ENCODE assay signal across 1 cellular context in the genomic region with DNA sequence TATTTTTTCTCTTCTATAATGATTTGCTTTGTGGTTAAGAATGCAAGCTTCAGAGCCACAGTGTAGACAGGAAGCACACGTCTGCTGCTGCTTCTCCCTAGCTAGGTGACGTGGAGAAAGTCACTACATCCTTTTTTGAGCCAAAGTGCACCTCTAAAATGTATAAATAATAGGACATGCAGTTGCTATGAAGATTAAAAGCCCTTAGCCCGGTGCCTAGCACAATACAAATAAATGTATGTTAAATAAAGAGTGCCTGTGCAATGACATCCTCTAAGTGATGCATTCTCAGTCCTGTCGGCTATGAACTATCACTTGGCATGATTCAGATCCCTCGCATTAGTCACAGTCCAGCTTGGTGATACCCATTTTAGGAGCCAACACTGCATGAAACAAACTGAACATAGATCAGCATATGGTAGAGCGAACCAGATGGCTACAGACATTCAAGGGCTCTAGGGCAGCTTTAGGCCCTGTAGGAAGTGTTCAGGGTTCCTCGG.
TF ChIP-seq lines count a peak whose summit lies in the region.

No MANE protein-coding gene starts in this region.

TF ChIP-seq in K562, 482 proteins besides CTCF, POLR2A, EP300 and RAD21 (continued from another document):
- TF ChIP-seq HNRNPK (IDR thresholded peaks at IDR 0.05; ENCODE audit: low read depth, low read length, poor library complexity, severe bottlenecking) (no peak), RREB1 (CRISPR knock-in tag; IDR thresholded peaks at IDR 0.05) (no peak), PRMT5 (CRISPR knock-in tag; IDR thresholded peaks at IDR 0.05) (no peak), HNRNPLL (IDR thresholded peaks at IDR 0.05; ENCODE audit: low read depth, low read length, poor library complexity, severe bottlenecking) (no peak), KDM2B (CRISPR knock-in tag; IDR thresholded peaks at IDR 0.05) (no peak), KHSRP (IDR thresholded peaks at IDR 0.05) (no peak), RAD51 (IDR thresholded peaks at IDR 0.05; ENCODE audit: borderline replicate concordance, low read depth) (no peak), FOXK1 (CRISPR knock-in tag; IDR thresholded peaks at IDR 0.05; ENCODE audit: borderline replicate concordance) (no peak), RFX1 (IDR thresholded peaks at IDR 0.05) (no peak), AFF1 (IDR thresholded peaks at IDR 0.05; ENCODE audit: low read depth in 1 of 2, partially characterized antibody in 2 of 2) (no peak), GABPB1 (CRISPR knock-in tag; IDR thresholded peaks at IDR 0.05) (no peak), CEBPZ (IDR thresholded peaks at IDR 0.05; ENCODE audit: borderline replicate concordance, low read depth, low read length) (no peak), HNRNPUL1 (IDR thresholded peaks at IDR 0.05; ENCODE audit: low read length) (no peak), EHMT2 (IDR thresholded peaks at IDR 0.05) (no peak)
- TF ChIP-seq, protein P1, sequence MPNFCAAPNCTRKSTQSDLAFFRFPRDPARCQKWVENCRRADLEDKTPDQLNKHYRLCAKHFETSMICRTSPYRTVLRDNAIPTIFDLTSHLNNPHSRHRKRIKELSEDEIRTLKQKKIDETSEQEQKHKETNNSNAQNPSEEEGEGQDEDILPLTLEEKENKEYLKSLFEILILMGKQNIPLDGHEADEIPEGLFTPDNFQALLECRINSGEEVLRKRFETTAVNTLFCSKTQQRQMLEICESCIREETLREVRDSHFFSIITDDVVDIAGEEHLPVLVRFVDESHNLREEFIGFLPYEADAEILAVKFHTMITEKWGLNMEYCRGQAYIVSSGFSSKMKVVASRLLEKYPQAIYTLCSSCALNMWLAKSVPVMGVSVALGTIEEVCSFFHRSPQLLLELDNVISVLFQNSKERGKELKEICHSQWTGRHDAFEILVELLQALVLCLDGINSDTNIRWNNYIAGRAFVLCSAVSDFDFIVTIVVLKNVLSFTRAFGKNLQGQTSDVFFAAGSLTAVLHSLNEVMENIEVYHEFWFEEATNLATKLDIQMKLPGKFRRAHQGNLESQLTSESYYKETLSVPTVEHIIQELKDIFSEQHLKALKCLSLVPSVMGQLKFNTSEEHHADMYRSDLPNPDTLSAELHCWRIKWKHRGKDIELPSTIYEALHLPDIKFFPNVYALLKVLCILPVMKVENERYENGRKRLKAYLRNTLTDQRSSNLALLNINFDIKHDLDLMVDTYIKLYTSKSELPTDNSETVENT (CRISPR knock-in tag; IDR thresholded peaks at IDR 0.05), result no peak
- TF ChIP-seq, protein P2, sequence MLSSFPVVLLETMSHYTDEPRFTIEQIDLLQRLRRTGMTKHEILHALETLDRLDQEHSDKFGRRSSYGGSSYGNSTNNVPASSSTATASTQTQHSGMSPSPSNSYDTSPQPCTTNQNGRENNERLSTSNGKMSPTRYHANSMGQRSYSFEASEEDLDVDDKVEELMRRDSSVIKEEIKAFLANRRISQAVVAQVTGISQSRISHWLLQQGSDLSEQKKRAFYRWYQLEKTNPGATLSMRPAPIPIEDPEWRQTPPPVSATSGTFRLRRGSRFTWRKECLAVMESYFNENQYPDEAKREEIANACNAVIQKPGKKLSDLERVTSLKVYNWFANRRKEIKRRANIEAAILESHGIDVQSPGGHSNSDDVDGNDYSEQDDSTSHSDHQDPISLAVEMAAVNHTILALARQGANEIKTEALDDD (IDR thresholded peaks at IDR 0.05), result no peak
TF ChIP-seq in K562: peak in this region for 0.
